Comparison of ENCODE assay signal across 7 cellular contexts in the genomic region with DNA sequence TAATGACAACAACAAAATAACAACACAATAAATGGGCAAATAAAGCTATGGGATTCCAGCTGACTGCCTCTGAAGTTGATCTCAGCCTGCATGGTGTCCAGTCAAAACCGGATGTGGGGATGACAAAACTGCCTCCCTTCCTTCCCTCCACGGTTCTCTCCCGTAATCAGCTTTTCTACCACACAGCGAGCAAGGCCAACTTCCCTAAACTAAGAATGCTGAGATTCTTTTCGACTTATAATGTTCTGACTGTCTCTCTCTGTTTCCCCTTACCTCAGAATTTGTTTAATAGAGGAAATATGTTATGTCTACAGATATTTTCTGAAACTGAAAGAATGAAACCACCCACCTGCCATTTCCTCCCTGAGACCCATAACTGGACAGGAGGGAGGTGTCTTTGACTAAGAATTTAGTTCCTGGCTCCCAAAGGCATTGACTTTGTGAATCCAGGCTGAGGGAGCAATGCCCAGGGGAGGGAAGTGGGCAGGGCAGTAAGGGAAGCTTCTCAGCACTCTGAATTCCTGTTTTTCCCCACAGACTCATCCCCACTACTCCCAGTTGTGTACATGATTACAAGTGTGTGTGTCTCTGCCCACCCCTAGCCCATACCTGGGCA.
DNase-seq lines count a peak whose midpoint lies in the region; ATAC-seq and TF ChIP-seq lines count a peak whose summit lies in the region.

No MANE protein-coding gene starts in this region.

- DNase-seq in NCI-H1930 (lab: John Stamatoyannopoulos, UW) (no peak), NCI-H1105 treated with DMSO at 0.1 percent for 48 hours (lab: John Stamatoyannopoulos, UW) (no peak)

- H3K36me3 Mint-ChIP-seq in nephron (ENCODE audit: low read depth) = no peaks in the 10 kb centered on the region

- H3K4me1 ChIP-seq in OCI-LY3 (ENCODE audit: low read length) (peaks cover 44% of the 10 kb centered on the region), duodenal mucosa (ENCODE audit: control insufficient read depth in 1 of 2, insufficient read depth in 2 of 2, low read length in 2 of 2) (peaks cover 15 to 21% of the 10 kb centered on the region in 2 donors)

- H3K9me3 ChIP-seq in OCI-LY3 (ENCODE audit: insufficient read depth, low read length) (peaks cover 25% of the 10 kb centered on the region), duodenal mucosa (ENCODE audit: control insufficient read depth in 1 of 2, low read length in 2 of 2) (peaks cover 2 to 4% of the 10 kb centered on the region in 2 donors)

- peak overlapping the region; percentile 81 for H3K4me2 ChIP-seq in OCI-LY3 (ENCODE audit: low read length)

- peak; percentile 87 for ATAC-seq in GM18870 (IDR thresholded peaks at IDR 0.05; ENCODE audit: unreplicated experiment)
- ATAC-seq in HG02870 (IDR thresholded peaks at IDR 0.05; ENCODE audit: unreplicated experiment) = peak; percentile 71

- H3K4me3 ChIP-seq in OCI-LY3 (ENCODE audit: low read length) = peak overlapping the region; percentile 62
- H3K4me3 ChIP-seq in duodenal mucosa (ENCODE audit: low read depth in 1 of 2, low read length in 2 of 2) = peak overlapping the region; percentile 39 to 58

- H3K36me3 ChIP-seq in OCI-LY3 (replicated peaks; ENCODE audit: low read depth, low read length) (peaks cover 27% of the 10 kb centered on the region), duodenal mucosa (ENCODE audit: control insufficient read depth in 1 of 2, insufficient read depth in 2 of 2, low read length in 2 of 2) (no peaks in the 10 kb centered on the region)

- H3K27me3 ChIP-seq in OCI-LY3 (ENCODE audit: low read depth, low read length) (no peaks in the 10 kb centered on the region), duodenal mucosa (ENCODE audit: control insufficient read depth in 1 of 2, insufficient read depth in 2 of 2, low read length in 2 of 2) (no peaks in the 10 kb centered on the region)

- peak overlapping the region in 2 of 3 experiments; percentile 71 to 96 for H3K27ac Mint-ChIP-seq in nephron

- H3K9ac ChIP-seq in OCI-LY3 (ENCODE audit: low read length) = peak overlapping the region; percentile 80
- peak overlapping the region in 1 of 2 donors; percentile 3 for H3K9ac ChIP-seq in duodenal mucosa (ENCODE audit: low read depth in 1 of 2, low read length in 2 of 2)

- H3K27me3 Mint-ChIP-seq in nephron (ENCODE audit: low read depth) = no peaks in the 10 kb centered on the region

- no peak overlapping the region for H3K4me3 Mint-ChIP-seq in nephron

- peaks cover 18% of the 10 kb centered on the region for H3K9me3 Mint-ChIP-seq in nephron

- no peaks in the 10 kb centered on the region for H4K20me1 ChIP-seq in OCI-LY3 (ENCODE audit: insufficient read depth, low read length)

- H3K4me1 Mint-ChIP-seq in nephron = peaks cover 10% of the 10 kb centered on the region

- TF ChIP-seq CTCF in OCI-LY3 (IDR thresholded peaks at IDR 0.05; ENCODE audit: low read depth, low read length) = no peak
- no peak for TF ChIP-seq CTCF in nephron (IDR thresholded peaks at IDR 0.05; ENCODE audit: unreplicated experiment in 3 of 3)

- H2AFZ ChIP-seq in OCI-LY3 (ENCODE audit: low read depth, low read length) = no peak overlapping the region; the same call in 1 of the 2 replicates

- peaks cover 13% of the 10 kb centered on the region for H3K79me2 ChIP-seq in OCI-LY3 (ENCODE audit: low read length)

- H3K27ac ChIP-seq in OCI-LY3 (ENCODE audit: low read length) = peak overlapping the region; percentile 97
- peak overlapping the region; percentile 13 for H3K27ac ChIP-seq in duodenal mucosa (ENCODE audit: low read depth, low read length)
